In genomic region chr2:217789736-217790181, GRCh38 we compare ENCODE assay signal across 10 cellular contexts.
A peak's percentile ranks its signal among the peaks of the same experiment; 100 is the strongest.
DNase-seq lines count a peak whose midpoint lies in the region; ATAC-seq, FAIRE-seq and TF ChIP-seq lines count a peak whose summit lies in the region.
"Had no signal": no experiment of that assay in that cellular context is flagged by ENCODE, and none has a peak within 500 bp of the region (broad histone marks: within the 10 kb centered on the region; RNA-seq: fewer than 3 reads in every experiment).

No MANE protein-coding gene starts in this region.

- H3K27ac ChIP-seq in SU-DHL-6 (ENCODE audit: low read depth, low read length), result no peak overlapping the region
- H3K27ac ChIP-seq: right lobe of liver had no signal

- FAIRE-seq in D721Med (lab: Jason Lieb, UNC), result no peak

- TF ChIP-seq CTCF in SU-DHL-6 (IDR thresholded peaks at IDR 0.05; ENCODE audit: insufficient read depth, low read length, poor library complexity, severe bottlenecking), result no peak
- TF ChIP-seq CTCF in D721Med (IDR thresholded peaks at IDR 0.05; ENCODE audit: insufficient read depth, missing control alignments), result no peak

- H3F3A ChIP-seq in SU-DHL-6 (ENCODE audit: insufficient read depth), result no peaks in the 10 kb centered on the region

- H3K27me3 ChIP-seq in SU-DHL-6 (ENCODE audit: low read length), result no peaks in the 10 kb centered on the region
- H3K27me3 ChIP-seq: right lobe of liver had no signal

- peaks cover 32% of the 10 kb centered on the region for H3K4me1 Mint-ChIP-seq in stimulated activated memory B cell treated with anti-CD40 and anti-IgM and Interleukin-4, amounts not matched to agents 10 μg/mL and 1 μg/mL and 100 μg/mL, for 72 hours

- H3K36me3 Mint-ChIP-seq in stimulated activated memory B cell treated with anti-CD40 and anti-IgM and Interleukin-4, amounts not matched to agents 10 μg/mL and 1 μg/mL and 100 μg/mL, for 72 hours, result no peaks in the 10 kb centered on the region

- H3K9me2 ChIP-seq in SU-DHL-6 (replicated peaks; ENCODE audit: insufficient read depth, low read length), result no peaks in the 10 kb centered on the region

- H3K9me3 ChIP-seq in SU-DHL-6 (ENCODE audit: insufficient read depth, low read length), result no peaks in the 10 kb centered on the region
- H3K9me3 ChIP-seq: right lobe of liver had no signal

- peak overlapping the region; percentile 49 for H3K9ac ChIP-seq in SU-DHL-6 (ENCODE audit: low read length)

- H3K79me2 ChIP-seq in SU-DHL-6 (ENCODE audit: insufficient read depth, low read length), result no peaks in the 10 kb centered on the region

- peak overlapping the region; percentile 2 for H3K27ac Mint-ChIP-seq in stimulated activated memory B cell treated with anti-CD40 and anti-IgM and Interleukin-4, amounts not matched to agents 10 μg/mL and 1 μg/mL and 100 μg/mL, for 72 hours

- peak overlapping the region; percentile 38 for H3K4me3 ChIP-seq in SU-DHL-6 (ENCODE audit: insufficient read depth, low read length, poor library complexity, severe bottlenecking)

- no peaks in the 10 kb centered on the region for H4K20me1 ChIP-seq in SU-DHL-6 (ENCODE audit: low read depth, low read length)

- H3K27me3 Mint-ChIP-seq in stimulated activated memory B cell treated with anti-CD40 and anti-IgM and Interleukin-4, amounts not matched to agents 10 μg/mL and 1 μg/mL and 100 μg/mL, for 72 hours, result no peaks in the 10 kb centered on the region

- peak; percentile 2 for ATAC-seq in left ventricle myocardium superior
- ATAC-seq in stimulated activated memory B cell treated with anti-CD40 and anti-IgM and Interleukin-4, amounts not matched to agents 10 μg/mL and 1 μg/mL and 100 μg/mL, for 72 hours, result no peak

- peak overlapping the region; percentile 82 for H2AFZ ChIP-seq in SU-DHL-6 (ENCODE audit: low read depth, low read length, severe bottlenecking)

- H3K36me3 ChIP-seq in SU-DHL-6 (ENCODE audit: low read length), result no peaks in the 10 kb centered on the region

- peak overlapping the region; percentile 53 for H3K4me2 ChIP-seq in SU-DHL-6 (ENCODE audit: low read depth, low read length, poor library complexity, severe bottlenecking)

- DNase-seq in NCI-H187 treated with DMSO at 0.1 percent for 48 hours (lab: John Stamatoyannopoulos, UW), result peak; percentile 23
- no peak for DNase-seq in NCI-H187 (lab: John Stamatoyannopoulos, UW)
- no peak for DNase-seq in left ventricle myocardium superior
- no peak for DNase-seq in D721Med (ENCODE audit: insufficient read length, low spot score)
- no peak for DNase-seq in NK-92 (lab: John Stamatoyannopoulos, UW; ENCODE audit: unreplicated experiment)
- no peak for DNase-seq in 8988T

- no peaks in the 10 kb centered on the region for H3K9me3 Mint-ChIP-seq in stimulated activated memory B cell treated with anti-CD40 and anti-IgM and Interleukin-4, amounts not matched to agents 10 μg/mL and 1 μg/mL and 100 μg/mL, for 72 hours

- intact Hi-C loops in left ventricle myocardium superior (cut with micrococcal nuclease), result loop anchor here (5.0 to 10.0 kb wide), 3 partner anchors 98 to 245 kb away; no protein-coding TSS in a partner anchor

- peak overlapping the region; percentile 77 for H3K4me3 Mint-ChIP-seq in stimulated activated memory B cell treated with anti-CD40 and anti-IgM and Interleukin-4, amounts not matched to agents 10 μg/mL and 1 μg/mL and 100 μg/mL, for 72 hours
- H3K4me3 Mint-ChIP-seq: HFFc6 had no signal
